ENCODE assay signal across 1 cellular context in genomic region chr4:2407991-2408342, GRCh38.
TF ChIP-seq lines count a peak whose summit lies in the region.

No MANE protein-coding gene starts in this region.

TF ChIP-seq in IMR-90, 13 proteins besides CTCF, POLR2A, EP300 and RAD21:
- TF ChIP-seq ELK1 (IDR thresholded peaks at IDR 0.05; ENCODE audit: borderline replicate concordance, low read depth, low read length) (no peak), RCOR1 (IDR thresholded peaks at IDR 0.05; ENCODE audit: insufficient replicate concordance, low read length) (no peak), CEBPB (IDR thresholded peaks at IDR 0.05; ENCODE audit: low read depth, low read length) (no peak), FOS (IDR thresholded peaks at IDR 0.05; ENCODE audit: low read depth, low read length) (no peak), BHLHE40 (IDR thresholded peaks at IDR 0.05; ENCODE audit: low read depth, low read length) (no peak), SMC3 (IDR thresholded peaks at IDR 0.05; ENCODE audit: low read depth, low read length) (no peak), CHD1 (IDR thresholded peaks at IDR 0.05; ENCODE audit: low read depth, low read length) (no peak)
TF ChIP-seq in IMR-90: peak in this region for 0.
